In the genomic region with DNA sequence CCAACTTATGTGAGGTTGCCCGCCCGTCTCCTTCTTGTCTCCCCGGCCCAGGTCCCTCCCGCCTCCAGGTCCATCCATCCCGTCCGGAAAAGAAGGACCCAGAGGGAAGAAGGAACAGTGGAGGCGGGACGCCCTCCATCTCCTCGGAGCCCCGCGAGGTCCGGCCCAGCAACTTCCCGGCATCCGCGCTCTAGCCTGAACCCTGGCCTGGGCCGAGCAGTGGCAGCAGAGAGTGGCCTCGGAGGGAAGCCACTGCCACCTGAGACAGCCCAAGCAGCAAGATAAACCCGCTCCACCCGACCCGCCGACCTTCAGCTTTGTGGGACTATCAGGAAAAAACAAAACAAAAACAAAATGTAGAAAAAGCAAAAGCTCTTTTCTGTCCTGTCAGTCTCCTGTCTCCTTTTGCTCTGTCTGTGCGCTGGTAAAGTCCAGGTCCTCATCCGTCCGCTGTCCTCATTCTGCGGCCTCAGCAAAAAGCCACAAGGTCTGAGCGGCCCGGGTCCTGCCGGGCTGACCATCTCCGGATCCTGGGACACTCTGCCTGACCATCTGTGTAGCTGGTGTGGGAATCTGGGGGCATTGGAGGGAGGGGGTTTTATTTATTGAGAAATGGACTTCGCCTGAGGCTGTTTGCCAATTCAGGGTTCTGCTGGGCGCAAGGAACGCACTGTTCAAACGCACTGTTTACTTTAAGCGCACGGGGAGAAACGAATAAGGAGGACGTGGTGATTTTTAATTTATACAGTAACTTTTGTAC, we compare ENCODE assay signal across 12 cellular contexts. TPM values are rescaled to one million over a fixed set of nuclear protein-coding genes. Genes with fewer than 3 reads are reported as not detected.
DNase-seq lines count a peak whose midpoint lies in the region; ATAC-seq and TF ChIP-seq lines count a peak whose summit lies in the region.
"Had no signal": no experiment of that assay in that cellular context is flagged by ENCODE, and none has a peak within 500 bp of the region (broad histone marks: within the 10 kb centered on the region; RNA-seq: fewer than 3 reads in every experiment).

No MANE protein-coding gene starts in this region.

- peaks cover 78% of the 10 kb centered on the region for H3K27me3 Mint-ChIP-seq in activated B cell treated with CpG ODN at 0.5 μM for 24 hours

- peaks cover 2% of the 10 kb centered on the region for H3K36me3 Mint-ChIP-seq in activated B cell treated with CpG ODN at 0.5 μM for 24 hours (ENCODE audit: low read depth)

- H3F3A ChIP-seq in smooth muscle cell (ENCODE audit: low read depth), result no peaks in the 10 kb centered on the region

- 18% methylated on average over 36 of the region's 37 CpGs for WGBS in smooth muscle cell (ENCODE audit: low lambda C conversion rate)

- H2AFZ ChIP-seq in smooth muscle cell (ENCODE audit: low read depth), result no peak overlapping the region
- H2AFZ ChIP-seq: parathyroid adenoma had no signal

- peak overlapping the region; percentile 10 for H3K27ac Mint-ChIP-seq in activated B cell treated with CpG ODN at 0.5 μM for 24 hours

- H3K4me1 Mint-ChIP-seq in activated B cell treated with CpG ODN at 0.5 μM for 24 hours, result peaks cover 39% of the 10 kb centered on the region

- no peak for TF ChIP-seq CTCF in activated B cell treated with CpG ODN at 0.5 μM for 24 hours (IDR thresholded peaks at IDR 0.05)
- TF ChIP-seq CTCF in smooth muscle cell (IDR thresholded peaks at IDR 0.05; ENCODE audit: borderline replicate concordance, insufficient read depth, poor library complexity, severe bottlenecking), result no peak

- H4K20me1 ChIP-seq in smooth muscle cell (ENCODE audit: low read depth), result no peaks in the 10 kb centered on the region

- DNase-seq in activated T-cell treated with anti-CD3 and anti-CD28 coated beads, Interleukin-2, amount 50 U/mL, for 1 hour, result peak; percentile 28
- DNase-seq in activated T-cell treated with anti-CD3 and anti-CD28 coated beads for 4 hours, result no peak
- no peak for DNase-seq in activated B cell treated with CpG ODN at 0.5 μM for 24 hours
- no peak for DNase-seq in smooth muscle cell (lab: John Stamatoyannopoulos, UW; ENCODE audit: unreplicated experiment)
- DNase-seq in SIG-M5 treated with dmso at 0.1 percent for 504 hours (lab: John Stamatoyannopoulos, UW; ENCODE audit: unreplicated experiment), result no peak
- DNase-seq: adrenal gland, NCI-H2107, upper lobe of right lung had no signal

- no peaks in the 10 kb centered on the region for H3K36me3 ChIP-seq in iPS-15b (ENCODE audit: control insufficient read depth, insufficient read depth, low read length)
- H3K36me3 ChIP-seq in smooth muscle cell (ENCODE audit: low read depth), result no peaks in the 10 kb centered on the region
- H3K36me3 ChIP-seq: adrenal gland, upper lobe of right lung had no signal

- POLR2A ChIA-PET in activated B cell treated with CpG ODN at 0.5 μM for 24 hours (lab: Charles Lee), result no interaction called here

- H3K27ac ChIP-seq in smooth muscle cell (ENCODE audit: low read depth), result no peak overlapping the region
- H3K27ac ChIP-seq: parathyroid adenoma, upper lobe of right lung had no signal

- H3K27me3 ChIP-seq in iPS-15b (ENCODE audit: control insufficient read depth, insufficient read depth, low read length), result peaks cover 98% of the 10 kb centered on the region
- peaks cover 100% of the 10 kb centered on the region for H3K27me3 ChIP-seq in smooth muscle cell (ENCODE audit: low read depth)

- ATAC-seq in activated B cell treated with CpG ODN at 0.5 μM for 24 hours (ENCODE audit: low read depth), result no peak
- ATAC-seq in GM21717 (IDR thresholded peaks at IDR 0.05; ENCODE audit: unreplicated experiment), result no peak
- no peak for ATAC-seq in GM18858 (IDR thresholded peaks at IDR 0.05; ENCODE audit: unreplicated experiment)
- ATAC-seq: upper lobe of right lung had no signal

- peak overlapping the region; percentile 58 for H3K4me3 ChIP-seq in iPS-15b (ENCODE audit: low read depth, low read length)
- H3K4me3 ChIP-seq in smooth muscle cell, result peak overlapping the region; percentile 54
- H3K4me3 ChIP-seq: adrenal gland, upper lobe of right lung had no signal

- H3K79me2 ChIP-seq in smooth muscle cell (ENCODE audit: low read depth), result no peaks in the 10 kb centered on the region
- H3K79me2 ChIP-seq: parathyroid adenoma had no signal

- no peak overlapping the region for H3K9ac ChIP-seq in iPS-15b (ENCODE audit: low read depth, low read length)
- no peak overlapping the region for H3K9ac ChIP-seq in smooth muscle cell (ENCODE audit: low read depth)
- H3K9ac ChIP-seq: parathyroid adenoma had no signal

- no peaks in the 10 kb centered on the region for H3K9me3 ChIP-seq in iPS-15b (ENCODE audit: control insufficient read depth, insufficient read depth, low read length)
- H3K9me3 ChIP-seq in smooth muscle cell (replicated peaks; ENCODE audit: low read depth), result no peaks in the 10 kb centered on the region
- H3K9me3 ChIP-seq: adrenal gland, upper lobe of right lung had no signal

- CTCF ChIA-PET in activated B cell treated with CpG ODN at 0.5 μM for 24 hours (lab: Charles Lee), result interaction anchor here (0.8 to 1.3 kb wide), 3 partner anchors 14 to 17 kb away, joined by 3 to 5 read pairs (median 5); a partner anchor contains a TSS

- peaks cover 2% of the 10 kb centered on the region for H3K9me3 Mint-ChIP-seq in activated B cell treated with CpG ODN at 0.5 μM for 24 hours

- H3K4me2 ChIP-seq in smooth muscle cell, result peak overlapping the region; percentile 92

- H3K4me3 Mint-ChIP-seq in activated B cell treated with CpG ODN at 0.5 μM for 24 hours, result no peak overlapping the region

- H3K4me1 ChIP-seq in iPS-15b (ENCODE audit: control insufficient read depth, insufficient read depth, low read length), result peaks cover 9% of the 10 kb centered on the region
- peaks cover 35% of the 10 kb centered on the region for H3K4me1 ChIP-seq in smooth muscle cell (ENCODE audit: low read depth)
- H3K4me1 ChIP-seq: parathyroid adenoma had no signal

- intact Hi-C loops in activated B cell treated with CpG ODN at 0.5 μM for 24 hours (cut with micrococcal nuclease), result no loop called here

RNA-seq across cellular contexts. Expression of a gene that starts 3.1 kb away (rescaled TPM):
- total RNA-seq in activated B cell treated with CpG ODN at 0.5 μM for 24 hours (not detected in 2 replicates), smooth muscle cell (2.0 and 3.5 TPM in 2 replicates)
- 3.3 and 8.0 TPM in 2 replicates for polyA plus RNA-seq in smooth muscle cell
- total RNA-seq: upper lobe of right lung had no signal

RNA-seq across cellular contexts. Expression of a gene that starts 14.3 kb away (rescaled TPM):
- total RNA-seq in activated B cell treated with CpG ODN at 0.5 μM for 24 hours, result 0.16 TPM in 1 of 2 replicates, not detected in the other
- 1.9 and 3.6 TPM in 2 replicates for total RNA-seq in smooth muscle cell
- polyA plus RNA-seq in smooth muscle cell, result 1.9 and 8.5 TPM in 2 replicates
- total RNA-seq: upper lobe of right lung had no signal
